ENCODE assay signal across 9 cellular contexts in genomic region chr12:70052931-70053497, GRCh38.
DNase-seq lines count a peak whose midpoint lies in the region; ATAC-seq and TF ChIP-seq lines count a peak whose summit lies in the region.
"Had no signal": no experiment of that assay in that cellular context is flagged by ENCODE, and none has a peak within 500 bp of the region (broad histone marks: within the 10 kb centered on the region; RNA-seq: fewer than 3 reads in every experiment).

No MANE protein-coding gene starts in this region.

- H3K9ac ChIP-seq in mammary epithelial cell (ENCODE audit: insufficient read depth, low read length): no peak overlapping the region

- H3K36me3 ChIP-seq in mammary epithelial cell (ENCODE audit: insufficient read depth, low read length): no peaks in the 10 kb centered on the region
- no peaks in the 10 kb centered on the region for H3K36me3 ChIP-seq in left lung

- no peak overlapping the region for H3K4me2 ChIP-seq in mammary epithelial cell (ENCODE audit: insufficient read depth, low read depth, low read length)

- BruUV-seq in mammary epithelial cell (replicated peaks; lab: Mats Ljungman, UMichigan): no TSS peak

- peaks cover 19% of the 10 kb centered on the region for H3K4me1 ChIP-seq in mammary epithelial cell (ENCODE audit: insufficient read depth, low read length)
- peaks cover 0 to 19% of the 10 kb centered on the region in 2 donors for H3K4me1 ChIP-seq in left lung

- H3K27me3 ChIP-seq in mammary epithelial cell (ENCODE audit: insufficient read depth, low read length): no peaks in the 10 kb centered on the region
- no peaks in the 10 kb centered on the region for H3K27me3 ChIP-seq in left lung

- no peak overlapping the region for H3K4me3 ChIP-seq in mammary epithelial cell (replicated peaks in 1 of 3; ENCODE audit: insufficient read depth in 1 of 3, low read depth in 2 of 3, low read length in 3 of 3)
- H3K4me3 ChIP-seq in left lung: no peak overlapping the region

- H3K27ac ChIP-seq in mammary epithelial cell (ENCODE audit: insufficient read depth, low read depth, low read length): no peak overlapping the region
- H3K27ac ChIP-seq in left lung: peak overlapping the region in 1 of 2 donors; percentile 24

- WGBS in mammary epithelial cell (ENCODE audit: low coverage, missing lambda C conversion rate): 29% methylated on average over 4 of the region's 4 CpGs

- dilution Hi-C loops in mammary epithelial cell (cut with HindIII; ENCODE audit: low sequenced_read_pairs): no loop called here

- CTCF ChIA-PET in mammary epithelial cell (lab: Charles Lee; ENCODE audit: low non-redundant PET): no interaction called here

- ATAC-seq in left lung: peak; percentile 92

- in situ Hi-C loops in KBM-7 (cut with MboI; ENCODE audit: low pct_unique_long_range_greater_than_20kb, low sequenced_read_pairs) (no loop called here), mammary epithelial cell (cut with MboI; ENCODE audit: low sequenced_read_pairs in 2 of 2) (no loop called here)

- H4K20me1 ChIP-seq in mammary epithelial cell (ENCODE audit: insufficient read depth, low read length): no peaks in the 10 kb centered on the region

- intact Hi-C loops in mammary epithelial cell (cut with micrococcal nuclease): loop anchor here (5.0 kb wide), 1 partner anchor 189 kb away; the partner anchor contains the start of gene CNOT2
- intact Hi-C loops in left lung (cut with DNase I): no loop called here

- H3K9me3 ChIP-seq in mammary epithelial cell (replicated peaks; ENCODE audit: insufficient read depth, low read length): no peaks in the 10 kb centered on the region
- no peaks in the 10 kb centered on the region for H3K9me3 ChIP-seq in left lung

- H3K79me2 ChIP-seq in mammary epithelial cell (ENCODE audit: insufficient read depth, low read length): no peaks in the 10 kb centered on the region

- TF ChIP-seq CTCF in AG09319 (IDR thresholded peaks at IDR 0.05; ENCODE audit: low read depth, low read length) (no peak), mammary epithelial cell (conservative IDR thresholded peaks at IDR 0.05 in 1 of 2, IDR thresholded peaks at IDR 0.05 in 1 of 2; ENCODE audit: extremely low read depth in 1 of 2, insufficient read depth in 1 of 2, low read depth in 1 of 2, low read length in 2 of 2) (no peak), left lung (IDR thresholded peaks at IDR 0.05) (no peak)

- peak; percentile 35 for DNase-seq in AG09319 (ENCODE audit: extremely low read depth, low read depth)
- DNase-seq in KBM-7: peak; percentile 9
- peak; percentile 84 for DNase-seq in mammary epithelial cell
- DNase-seq in left lung: peak in 1 of 2 donors; percentile 44
- DNase-seq in hippocampal formation (lab: John Stamatoyannopoulos, UW): no peak
- no peak for DNase-seq in NCI-H1694 (lab: John Stamatoyannopoulos, UW)
- DNase-seq in retina: no peak
- DNase-seq in NCI-H1048 (lab: John Stamatoyannopoulos, UW): no peak
- DNase-seq: NCI-H510A treated with DMSO at 0.1 percent for 48 hours had no signal

- H2AFZ ChIP-seq in mammary epithelial cell (ENCODE audit: low read depth, low read length): peak overlapping the region; percentile 8

Comparison
In these comparisons a context has a peak if more than half of its experiments do, and no peak if none do; other contexts are left out.
1. DNase-seq: peak in AG09319 (single experiment), KBM-7 (single experiment) and mammary epithelial cell (single experiment); none in hippocampal formation (0 of 2), NCI-H1694 (single experiment), retina (single experiment) and NCI-H1048 (single experiment).